Comparison of ENCODE assay signal across 1 cellular context in the genomic region with DNA sequence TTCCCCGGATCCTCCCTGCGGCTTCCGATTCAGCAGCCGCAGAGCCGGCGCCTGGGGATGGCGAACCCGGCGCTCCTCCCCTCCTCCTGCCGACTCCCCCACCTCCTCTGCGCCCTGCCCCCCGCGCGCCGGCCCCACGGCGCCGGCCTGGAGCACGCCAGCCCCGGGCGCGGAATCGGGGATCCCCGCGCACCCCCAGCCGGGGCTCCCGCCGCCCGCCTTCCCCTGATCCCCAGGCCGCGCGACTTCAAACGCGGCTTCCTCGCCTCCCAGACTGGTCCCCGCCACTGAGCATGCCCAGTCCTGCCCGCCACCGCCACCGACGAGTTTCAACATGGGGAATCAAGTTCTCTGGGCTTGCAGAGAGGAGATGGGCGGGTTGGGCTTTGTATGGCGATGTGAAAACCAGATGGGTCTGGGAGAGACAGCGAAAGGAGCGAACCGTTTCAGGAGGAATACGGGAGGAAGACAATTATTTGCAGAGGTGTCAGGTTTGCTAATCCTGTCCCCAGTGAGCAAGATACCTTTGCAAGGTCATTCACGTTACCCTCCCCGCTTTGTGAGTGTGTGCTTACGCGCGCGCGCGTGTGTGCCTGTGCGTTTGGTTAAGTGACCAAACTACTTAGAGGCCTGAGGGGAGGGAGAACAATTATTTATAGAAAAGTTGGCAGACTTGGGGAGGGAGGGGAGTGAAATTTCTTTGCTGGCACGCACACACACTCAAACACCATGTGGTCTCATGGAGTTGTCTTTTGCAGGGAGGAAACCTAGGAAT.
A peak's percentile ranks its signal among the peaks of the same experiment; 100 is the strongest.
TF ChIP-seq lines count a peak whose summit lies in the region.

TSS of gene PANK1 (minus strand) at position 276 of the 775 bp plus-strand sequence. CDS start 351 bp downstream, outside the sequence.

TF ChIP-seq in K562, 482 proteins besides CTCF, POLR2A, EP300 and RAD21 (continued from another document and continues in another):
- TF ChIP-seq RFX7 (CRISPR knock-in tag; IDR thresholded peaks at IDR 0.05), result no peak
- no peak for TF ChIP-seq MTA3 (IDR thresholded peaks at IDR 0.05; ENCODE audit: borderline replicate concordance)
- TF ChIP-seq, protein P1, sequence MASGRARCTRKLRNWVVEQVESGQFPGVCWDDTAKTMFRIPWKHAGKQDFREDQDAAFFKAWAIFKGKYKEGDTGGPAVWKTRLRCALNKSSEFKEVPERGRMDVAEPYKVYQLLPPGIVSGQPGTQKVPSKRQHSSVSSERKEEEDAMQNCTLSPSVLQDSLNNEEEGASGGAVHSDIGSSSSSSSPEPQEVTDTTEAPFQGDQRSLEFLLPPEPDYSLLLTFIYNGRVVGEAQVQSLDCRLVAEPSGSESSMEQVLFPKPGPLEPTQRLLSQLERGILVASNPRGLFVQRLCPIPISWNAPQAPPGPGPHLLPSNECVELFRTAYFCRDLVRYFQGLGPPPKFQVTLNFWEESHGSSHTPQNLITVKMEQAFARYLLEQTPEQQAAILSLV (tag; IDR thresholded peaks at IDR 0.05), result no peak
- TF ChIP-seq, protein P2, sequence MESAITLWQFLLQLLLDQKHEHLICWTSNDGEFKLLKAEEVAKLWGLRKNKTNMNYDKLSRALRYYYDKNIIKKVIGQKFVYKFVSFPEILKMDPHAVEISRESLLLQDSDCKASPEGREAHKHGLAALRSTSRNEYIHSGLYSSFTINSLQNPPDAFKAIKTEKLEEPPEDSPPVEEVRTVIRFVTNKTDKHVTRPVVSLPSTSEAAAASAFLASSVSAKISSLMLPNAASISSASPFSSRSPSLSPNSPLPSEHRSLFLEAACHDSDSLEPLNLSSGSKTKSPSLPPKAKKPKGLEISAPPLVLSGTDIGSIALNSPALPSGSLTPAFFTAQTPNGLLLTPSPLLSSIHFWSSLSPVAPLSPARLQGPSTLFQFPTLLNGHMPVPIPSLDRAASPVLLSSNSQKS (CRISPR knock-in tag; IDR thresholded peaks at IDR 0.05), result no peak
- no peak for TF ChIP-seq EHMT2 (IDR thresholded peaks at IDR 0.05)
- TF ChIP-seq STAT5B (CRISPR knock-in tag; IDR thresholded peaks at IDR 0.05), result no peak
- no peak for TF ChIP-seq ZNF239 (CRISPR knock-in tag; IDR thresholded peaks at IDR 0.05)
- TF ChIP-seq RB1 (IDR thresholded peaks at IDR 0.05; ENCODE audit: low read depth), result no peak
- no peak for TF ChIP-seq CC2D1A (IDR thresholded peaks at IDR 0.05)
- no peak for TF ChIP-seq SRF (CRISPR knock-in tag; IDR thresholded peaks at IDR 0.05)
- no peak for TF ChIP-seq ETS1 (conservative IDR thresholded peaks at IDR 0.05; ENCODE audit: control insufficient read depth, low read depth, low read length)
- no peak for TF ChIP-seq GATAD2B (IDR thresholded peaks at IDR 0.05; ENCODE audit: borderline replicate concordance)
- TF ChIP-seq ZFX (CRISPR knock-in tag; IDR thresholded peaks at IDR 0.05), result peak; percentile 32; the same call in 1 of the 2 replicates
- no peak for TF ChIP-seq SRSF7 (optimal IDR thresholded peaks at IDR 0.05; ENCODE audit: low read depth, low read length)
- TF ChIP-seq SNRNP70 (optimal IDR thresholded peaks at IDR 0.05; ENCODE audit: low read depth, low read length), result no peak
- TF ChIP-seq THAP12 (CRISPR knock-in tag; IDR thresholded peaks at IDR 0.05), result no peak
- no peak for TF ChIP-seq KLF13 (tag; IDR thresholded peaks at IDR 0.05; ENCODE audit: borderline replicate concordance, low read depth)
- TF ChIP-seq, protein P3, sequence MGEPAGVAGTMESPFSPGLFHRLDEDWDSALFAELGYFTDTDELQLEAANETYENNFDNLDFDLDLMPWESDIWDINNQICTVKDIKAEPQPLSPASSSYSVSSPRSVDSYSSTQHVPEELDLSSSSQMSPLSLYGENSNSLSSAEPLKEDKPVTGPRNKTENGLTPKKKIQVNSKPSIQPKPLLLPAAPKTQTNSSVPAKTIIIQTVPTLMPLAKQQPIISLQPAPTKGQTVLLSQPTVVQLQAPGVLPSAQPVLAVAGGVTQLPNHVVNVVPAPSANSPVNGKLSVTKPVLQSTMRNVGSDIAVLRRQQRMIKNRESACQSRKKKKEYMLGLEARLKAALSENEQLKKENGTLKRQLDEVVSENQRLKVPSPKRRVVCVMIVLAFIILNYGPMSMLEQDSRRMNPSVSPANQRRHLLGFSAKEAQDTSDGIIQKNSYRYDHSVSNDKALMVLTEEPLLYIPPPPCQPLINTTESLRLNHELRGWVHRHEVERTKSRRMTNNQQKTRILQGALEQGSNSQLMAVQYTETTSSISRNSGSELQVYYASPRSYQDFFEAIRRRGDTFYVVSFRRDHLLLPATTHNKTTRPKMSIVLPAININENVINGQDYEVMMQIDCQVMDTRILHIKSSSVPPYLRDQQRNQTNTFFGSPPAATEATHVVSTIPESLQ (CRISPR knock-in tag; IDR thresholded peaks at IDR 0.05), result no peak
- no peak for TF ChIP-seq BRD4 (IDR thresholded peaks at IDR 0.05)
- TF ChIP-seq PTBP1 (IDR thresholded peaks at IDR 0.05; ENCODE audit: low read depth, low read length), result no peak
- TF ChIP-seq HLTF (IDR thresholded peaks at IDR 0.05), result no peak
- TF ChIP-seq ZNF584 (CRISPR knock-in tag; IDR thresholded peaks at IDR 0.05; ENCODE audit: low read depth), result no peak
- TF ChIP-seq ESRRA (IDR thresholded peaks at IDR 0.05; ENCODE audit: borderline replicate concordance, low read depth), result peak; percentile 49; the same call in 1 of the 2 replicates
- TF ChIP-seq NRF1 (conservative IDR thresholded peaks at IDR 0.05 in 1 of 2, IDR thresholded peaks at IDR 0.05 in 1 of 2), result peak; percentile 80 to 84
- TF ChIP-seq TGIF2 (CRISPR knock-in tag; IDR thresholded peaks at IDR 0.05), result no peak
- no peak for TF ChIP-seq ZNF165 (CRISPR knock-in tag; IDR thresholded peaks at IDR 0.05; ENCODE audit: borderline replicate concordance)
- peak; percentile 65; the same call in 1 of the 2 replicates for TF ChIP-seq EP400 (IDR thresholded peaks at IDR 0.05)
- TF ChIP-seq, protein P4, sequence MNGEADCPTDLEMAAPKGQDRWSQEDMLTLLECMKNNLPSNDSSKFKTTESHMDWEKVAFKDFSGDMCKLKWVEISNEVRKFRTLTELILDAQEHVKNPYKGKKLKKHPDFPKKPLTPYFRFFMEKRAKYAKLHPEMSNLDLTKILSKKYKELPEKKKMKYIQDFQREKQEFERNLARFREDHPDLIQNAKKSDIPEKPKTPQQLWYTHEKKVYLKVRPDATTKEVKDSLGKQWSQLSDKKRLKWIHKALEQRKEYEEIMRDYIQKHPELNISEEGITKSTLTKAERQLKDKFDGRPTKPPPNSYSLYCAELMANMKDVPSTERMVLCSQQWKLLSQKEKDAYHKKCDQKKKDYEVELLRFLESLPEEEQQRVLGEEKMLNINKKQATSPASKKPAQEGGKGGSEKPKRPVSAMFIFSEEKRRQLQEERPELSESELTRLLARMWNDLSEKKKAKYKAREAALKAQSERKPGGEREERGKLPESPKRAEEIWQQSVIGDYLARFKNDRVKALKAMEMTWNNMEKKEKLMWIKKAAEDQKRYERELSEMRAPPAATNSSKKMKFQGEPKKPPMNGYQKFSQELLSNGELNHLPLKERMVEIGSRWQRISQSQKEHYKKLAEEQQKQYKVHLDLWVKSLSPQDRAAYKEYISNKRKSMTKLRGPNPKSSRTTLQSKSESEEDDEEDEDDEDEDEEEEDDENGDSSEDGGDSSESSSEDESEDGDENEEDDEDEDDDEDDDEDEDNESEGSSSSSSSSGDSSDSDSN (IDR thresholded peaks at IDR 0.05; ENCODE audit: borderline replicate concordance in 1 of 2, low read depth in 2 of 2, low read length in 2 of 2), result no peak
- TF ChIP-seq KDM5B (IDR thresholded peaks at IDR 0.05; ENCODE audit: insufficient replicate concordance, low read depth, low read length), result peak; percentile 41
- TF ChIP-seq ARID2 (IDR thresholded peaks at IDR 0.05), result no peak
- no peak for TF ChIP-seq ZBTB8A (IDR thresholded peaks at IDR 0.05; ENCODE audit: partially characterized antibody)
- TF ChIP-seq NFIC (IDR thresholded peaks at IDR 0.05), result no peak
- TF ChIP-seq, protein P5, sequence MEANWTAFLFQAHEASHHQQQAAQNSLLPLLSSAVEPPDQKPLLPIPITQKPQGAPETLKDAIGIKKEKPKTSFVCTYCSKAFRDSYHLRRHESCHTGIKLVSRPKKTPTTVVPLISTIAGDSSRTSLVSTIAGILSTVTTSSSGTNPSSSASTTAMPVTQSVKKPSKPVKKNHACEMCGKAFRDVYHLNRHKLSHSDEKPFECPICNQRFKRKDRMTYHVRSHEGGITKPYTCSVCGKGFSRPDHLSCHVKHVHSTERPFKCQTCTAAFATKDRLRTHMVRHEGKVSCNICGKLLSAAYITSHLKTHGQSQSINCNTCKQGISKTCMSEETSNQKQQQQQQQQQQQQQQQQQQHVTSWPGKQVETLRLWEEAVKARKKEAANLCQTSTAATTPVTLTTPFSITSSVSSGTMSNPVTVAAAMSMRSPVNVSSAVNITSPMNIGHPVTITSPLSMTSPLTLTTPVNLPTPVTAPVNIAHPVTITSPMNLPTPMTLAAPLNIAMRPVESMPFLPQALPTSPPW (CRISPR knock-in tag; IDR thresholded peaks at IDR 0.05), result peak; percentile 52
- no peak for TF ChIP-seq ZNF830 (CRISPR knock-in tag; IDR thresholded peaks at IDR 0.05)
- no peak for TF ChIP-seq JUN (IDR thresholded peaks at IDR 0.05; ENCODE audit: borderline replicate concordance, low read depth, low read length)
- no peak for TF ChIP-seq JUN (CRISPR knock-in tag; IDR thresholded peaks at IDR 0.05; ENCODE audit: borderline replicate concordance)
- TF ChIP-seq BRD9 (IDR thresholded peaks at IDR 0.05; ENCODE audit: low read depth, partially characterized antibody), result no peak
- TF ChIP-seq ZNF740 (CRISPR knock-in tag; IDR thresholded peaks at IDR 0.05), result 0 out of 2 replicates have a peak, but pooled peaks have one; percentile 21
- TF ChIP-seq ZNF740 (tag; IDR thresholded peaks at IDR 0.05), result 0 out of 4 replicates have a peak, but pooled peaks of 1 of the 2 experiments have one; percentile 46
- no peak for TF ChIP-seq CXXC5 (CRISPR knock-in tag; IDR thresholded peaks at IDR 0.05)
- TF ChIP-seq, protein P6, sequence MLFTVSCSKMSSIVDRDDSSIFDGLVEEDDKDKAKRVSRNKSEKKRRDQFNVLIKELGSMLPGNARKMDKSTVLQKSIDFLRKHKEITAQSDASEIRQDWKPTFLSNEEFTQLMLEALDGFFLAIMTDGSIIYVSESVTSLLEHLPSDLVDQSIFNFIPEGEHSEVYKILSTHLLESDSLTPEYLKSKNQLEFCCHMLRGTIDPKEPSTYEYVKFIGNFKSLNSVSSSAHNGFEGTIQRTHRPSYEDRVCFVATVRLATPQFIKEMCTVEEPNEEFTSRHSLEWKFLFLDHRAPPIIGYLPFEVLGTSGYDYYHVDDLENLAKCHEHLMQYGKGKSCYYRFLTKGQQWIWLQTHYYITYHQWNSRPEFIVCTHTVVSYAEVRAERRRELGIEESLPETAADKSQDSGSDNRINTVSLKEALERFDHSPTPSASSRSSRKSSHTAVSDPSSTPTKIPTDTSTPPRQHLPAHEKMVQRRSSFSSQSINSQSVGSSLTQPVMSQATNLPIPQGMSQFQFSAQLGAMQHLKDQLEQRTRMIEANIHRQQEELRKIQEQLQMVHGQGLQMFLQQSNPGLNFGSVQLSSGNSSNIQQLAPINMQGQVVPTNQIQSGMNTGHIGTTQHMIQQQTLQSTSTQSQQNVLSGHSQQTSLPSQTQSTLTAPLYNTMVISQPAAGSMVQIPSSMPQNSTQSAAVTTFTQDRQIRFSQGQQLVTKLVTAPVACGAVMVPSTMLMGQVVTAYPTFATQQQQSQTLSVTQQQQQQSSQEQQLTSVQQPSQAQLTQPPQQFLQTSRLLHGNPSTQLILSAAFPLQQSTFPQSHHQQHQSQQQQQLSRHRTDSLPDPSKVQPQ (CRISPR knock-in tag; IDR thresholded peaks at IDR 0.05; ENCODE audit: borderline replicate concordance), result no peak
- no peak for TF ChIP-seq ZNF124 (CRISPR knock-in tag; IDR thresholded peaks at IDR 0.05)
